Comparison of ENCODE assay signal across 23 cellular contexts in genomic region chr21:34242973-34243372, GRCh38.
"Had no signal": no experiment of that assay in that cellular context is flagged by ENCODE, and none has a peak within 500 bp of the region (broad histone marks: within the 10 kb centered on the region; RNA-seq: fewer than 3 reads in every experiment).

No MANE protein-coding gene starts in this region.

- H3K36me3 ChIP-seq: ascending aorta, breast epithelium, cardiac muscle cell, colonic mucosa, esophagus squamous epithelium, gastroesophageal sphincter, heart right ventricle had no signal

- DNase-seq: activated B cell treated with CpG ODN at 0.5 μM for 24 hours; activated CD8-positive, alpha-beta memory T cell treated with anti-CD3 and anti-CD28 coated beads for 24 hours; activated CD8-positive, alpha-beta memory T cell treated with anti-CD3 and anti-CD28 coated beads, Interleukin-2, amount 50 U/mL, for 4 hours; activated gamma-delta T cell; activated naive CD4-positive, alpha-beta T cell; activated naive CD8-positive, alpha-beta T cell treated with anti-CD3 and anti-CD28 coated beads, Interleukin-2, amount 10 ng/mL, durations not matched to agents 7 days and 5 days; activated T-cell treated with anti-CD3 and anti-CD28 coated beads, Interleukin-2, amount 50 U/mL, for 1 hour; cerebellar nuclear complex; effector CD8-positive, alpha-beta T cell; esophagus squamous epithelium; heart right ventricle had no signal

- H3K4me1 ChIP-seq: ascending aorta, breast epithelium, colonic mucosa, esophagus squamous epithelium, gastroesophageal sphincter, heart right ventricle had no signal

- H3K27me3 ChIP-seq: ascending aorta, breast epithelium, cardiac muscle cell, colonic mucosa, esophagus squamous epithelium, gastroesophageal sphincter, heart right ventricle had no signal

- FAIRE-seq: endometrium, endothelial cell of umbilical vein, TTC549 had no signal

- H3K4me3 ChIP-seq: ascending aorta, breast epithelium, cardiac muscle cell, colonic mucosa, esophagus squamous epithelium, gastroesophageal sphincter, heart right ventricle had no signal

- H3K27ac ChIP-seq: ascending aorta, breast epithelium, cardiac muscle cell, colonic mucosa, epithelial cell of prostate, esophagus squamous epithelium, gastroesophageal sphincter, heart right ventricle, VCaP had no signal

- H3K9me3 ChIP-seq: colonic mucosa had no signal

- ATAC-seq: activated CD4-positive, CD25-positive, alpha-beta regulatory T cell treated with anti-CD3 and anti-CD28 coated beads, Interleukin-2, amount 50 U/mL, for 24 hours; activated CD8-positive, alpha-beta T cell treated with anti-CD3 and anti-CD28 coated beads for 36 hours; gastroesophageal sphincter had no signal
